10 cellular contexts compared by ENCODE assay signal in genomic region chr15:62886431-62887071, GRCh38.
A peak's percentile ranks its signal among the peaks of the same experiment; 100 is the strongest.
DNase-seq lines count a peak whose midpoint lies in the region; ATAC-seq, FAIRE-seq and TF ChIP-seq lines count a peak whose summit lies in the region.
"Had no signal": no experiment of that assay in that cellular context is flagged by ENCODE, and none has a peak within 500 bp of the region (broad histone marks: within the 10 kb centered on the region; RNA-seq: fewer than 3 reads in every experiment).

No MANE protein-coding gene starts in this region.

- H3K36me3 ChIP-seq in breast epithelium (no peaks in the 10 kb centered on the region), mesendoderm (ENCODE audit: control insufficient read depth, insufficient read depth, low read length) (no peaks in the 10 kb centered on the region)

- H3K27me3 ChIP-seq in breast epithelium (no peaks in the 10 kb centered on the region), mesendoderm (ENCODE audit: insufficient read depth, low read length, poor library complexity) (no peaks in the 10 kb centered on the region)

- peak overlapping the region; percentile 20 for H3K4me2 ChIP-seq in mesendoderm (ENCODE audit: low read length)

- TF ChIP-seq CTCF in breast epithelium (IDR thresholded peaks at IDR 0.05) (no peak), MCF 10A (IDR thresholded peaks at IDR 0.05; ENCODE audit: unreplicated experiment) (no peak), choroid plexus epithelial cell (conservative IDR thresholded peaks at IDR 0.05; ENCODE audit: low read depth, low read length) (peak; percentile 25)

- H3K27ac ChIP-seq in breast epithelium (peak overlapping the region; percentile 80), mesendoderm (ENCODE audit: low read depth, low read length) (no peak overlapping the region)

- no peaks in the 10 kb centered on the region for H3K27me3 Mint-ChIP-seq in MCF 10A (ENCODE audit: insufficient read depth, unreplicated experiment)
- peaks cover 12% of the 10 kb centered on the region for H3K27me3 Mint-ChIP-seq in activated naive CD8-positive, alpha-beta T cell treated with anti-CD3 and anti-CD28 coated beads for 36 hours

- H3K9me3 ChIP-seq in breast epithelium: no peaks in the 10 kb centered on the region

- H2BK15ac ChIP-seq in mesendoderm (replicated peaks; ENCODE audit: low read depth): no peak overlapping the region

- peak overlapping the region; percentile 10 for H3K9ac ChIP-seq in mesendoderm (ENCODE audit: low read length)

- no peak for DNase-seq in breast epithelium (ENCODE audit: low spot score in 2 of 2)
- DNase-seq in MCF 10A (ENCODE audit: unreplicated experiment): no peak
- DNase-seq in choroid plexus epithelial cell (ENCODE audit: low read depth): peak; percentile 35
- DNase-seq in mesendoderm: peak; percentile 38
- DNase-seq in urothelium cell line (ENCODE audit: low spot score): peak; percentile 45
- no peak for DNase-seq in activated naive CD8-positive, alpha-beta T cell treated with anti-CD3 and anti-CD28 coated beads for 36 hours
- DNase-seq: activated CD4-positive, alpha-beta memory T cell treated with anti-CD3 and anti-CD28 coated beads, Interleukin-2, amount 10 ng/mL, durations not matched to agents 7 days and 5 days; effector memory CD8-positive, alpha-beta T cell had no signal

- intact Hi-C loops in breast epithelium (cut with DNase I; ENCODE audit: low total_unique reads) (no loop called here), MCF 10A (cut with micrococcal nuclease) (no loop called here)

- no TSS peak for BruUV-seq in MCF 10A (replicated peaks; lab: Mats Ljungman, UMichigan)

- CTCF ChIA-PET in MCF 10A (lab: Yijun Ruan, JAX): interaction anchor here (1.0 kb wide), 1 partner anchor 161 kb away, joined by 3 read pairs; no protein-coding TSS in a partner anchor

- TF ChIP-seq POLR2A in breast epithelium (IDR thresholded peaks at IDR 0.05): no peak

- H3K4me1 ChIP-seq in breast epithelium: no peaks in the 10 kb centered on the region
- peaks cover 5% of the 10 kb centered on the region for H3K4me1 ChIP-seq in mesendoderm (ENCODE audit: control insufficient read depth, low read depth, low read length)

- WGBS in mesendoderm (ENCODE audit: extremely low coverage, insufficient coverage, low lambda C conversion rate): no CpG with 5 or more reads among the region's 13 CpGs

- no peaks in the 10 kb centered on the region for H3K79me1 ChIP-seq in mesendoderm (ENCODE audit: low read length)

- H3K23ac ChIP-seq in mesendoderm (ENCODE audit: low read length): peak overlapping the region; percentile 37

- FAIRE-seq in urothelium cell line (lab: Jason Lieb, UNC): no peak

- no peak overlapping the region for H2BK120ac ChIP-seq in mesendoderm (ENCODE audit: low read depth, low read length)

- H4K5ac ChIP-seq in mesendoderm (ENCODE audit: low read length): peak overlapping the region; percentile 50

- H3K36me3 Mint-ChIP-seq in MCF 10A (ENCODE audit: insufficient read depth, unreplicated experiment): no peaks in the 10 kb centered on the region
- H3K36me3 Mint-ChIP-seq in activated naive CD8-positive, alpha-beta T cell treated with anti-CD3 and anti-CD28 coated beads for 36 hours: no peaks in the 10 kb centered on the region

- peaks cover 17% of the 10 kb centered on the region for H3K4me1 Mint-ChIP-seq in MCF 10A (ENCODE audit: insufficient read depth, unreplicated experiment)
- H3K4me1 Mint-ChIP-seq in activated naive CD8-positive, alpha-beta T cell treated with anti-CD3 and anti-CD28 coated beads for 36 hours: no peaks in the 10 kb centered on the region
- H3K4me1 Mint-ChIP-seq: activated CD4-positive, alpha-beta memory T cell treated with anti-CD3 and anti-CD28 coated beads, Interleukin-2, amount 10 ng/mL, durations not matched to agents 7 days and 5 days had no signal

- H2AK5ac ChIP-seq in mesendoderm (ENCODE audit: low read length): no peak overlapping the region

- no peak overlapping the region for H3K4me3 Mint-ChIP-seq in MCF 10A (ENCODE audit: unreplicated experiment)
- H3K4me3 Mint-ChIP-seq in activated naive CD8-positive, alpha-beta T cell treated with anti-CD3 and anti-CD28 coated beads for 36 hours: no peak overlapping the region
- H3K4me3 Mint-ChIP-seq: activated CD4-positive, alpha-beta memory T cell treated with anti-CD3 and anti-CD28 coated beads, Interleukin-2, amount 10 ng/mL, durations not matched to agents 7 days and 5 days; effector memory CD8-positive, alpha-beta T cell had no signal

- H3K9me3 Mint-ChIP-seq in MCF 10A (ENCODE audit: unreplicated experiment): no peaks in the 10 kb centered on the region
- H3K9me3 Mint-ChIP-seq in activated naive CD8-positive, alpha-beta T cell treated with anti-CD3 and anti-CD28 coated beads for 36 hours: no peaks in the 10 kb centered on the region
- H3K9me3 Mint-ChIP-seq: activated CD4-positive, alpha-beta memory T cell treated with anti-CD3 and anti-CD28 coated beads, Interleukin-2, amount 10 ng/mL, durations not matched to agents 7 days and 5 days; effector memory CD8-positive, alpha-beta T cell had no signal

- H4K8ac ChIP-seq in mesendoderm (ENCODE audit: low read depth, low read length): no peak overlapping the region

- no peak overlapping the region for H2BK5ac ChIP-seq in mesendoderm (ENCODE audit: low read length)

- H3K27ac Mint-ChIP-seq in MCF 10A (ENCODE audit: low read depth, unreplicated experiment): no peak overlapping the region
- no peak overlapping the region for H3K27ac Mint-ChIP-seq in activated naive CD8-positive, alpha-beta T cell treated with anti-CD3 and anti-CD28 coated beads for 36 hours
- H3K27ac Mint-ChIP-seq: activated CD4-positive, alpha-beta memory T cell treated with anti-CD3 and anti-CD28 coated beads, Interleukin-2, amount 10 ng/mL, durations not matched to agents 7 days and 5 days; effector memory CD8-positive, alpha-beta T cell had no signal

- no peak overlapping the region for H3K4ac ChIP-seq in mesendoderm (ENCODE audit: low read depth, low read length)

- H3K79me2 ChIP-seq in mesendoderm (ENCODE audit: control insufficient read depth, insufficient read depth, low read length): no peaks in the 10 kb centered on the region

- ATAC-seq in HG02763 (IDR thresholded peaks at IDR 0.05; ENCODE audit: unreplicated experiment) (no peak), HG03469 (IDR thresholded peaks at IDR 0.05; ENCODE audit: unreplicated experiment) (no peak)
- ATAC-seq: effector memory CD8-positive, alpha-beta T cell had no signal

- H3K4me3 ChIP-seq in breast epithelium: peak overlapping the region in 2 of 3 donors; percentile 27 to 41
- peak overlapping the region; percentile 15 for H3K4me3 ChIP-seq in choroid plexus epithelial cell (ENCODE audit: low read depth, low read length)
- no peak overlapping the region for H3K4me3 ChIP-seq in mesendoderm (ENCODE audit: low read length)

- H3K56ac ChIP-seq in mesendoderm (ENCODE audit: low read length): peak overlapping the region; percentile 71

- H3K18ac ChIP-seq in mesendoderm (ENCODE audit: low read length): no peak overlapping the region

- POLR2A ChIA-PET in MCF 10A (lab: Yijun Ruan, JAX): no interaction called here

Comparison
In these comparisons a context has a peak if more than half of its experiments do, and no peak if none do; other contexts are left out.
1. DNase-seq: peak in choroid plexus epithelial cell (single experiment), mesendoderm (single experiment) and urothelium cell line (single experiment); none in breast epithelium (0 of 2), MCF 10A (single experiment) and activated naive CD8-positive, alpha-beta T cell treated with anti-CD3 and anti-CD28 coated beads for 36 hours (single experiment).